ENCODE assay signal across 14 cellular contexts in genomic region chr13:22176968-22177545, GRCh38.
"Had no signal": no experiment of that assay in that cellular context is flagged by ENCODE, and none has a peak within 500 bp of the region (broad histone marks: within the 10 kb centered on the region; RNA-seq: fewer than 3 reads in every experiment).

No MANE protein-coding gene starts in this region.

- H3K36me3 ChIP-seq: tibial artery, vagina had no signal

- H3K9me3 ChIP-seq: mucosa of descending colon, tibial artery, vagina had no signal

- H3K4me3 ChIP-seq: mucosa of descending colon, smooth muscle cell, tibial artery, vagina had no signal

- DNase-seq: activated CD4-positive, alpha-beta memory T cell treated with anti-CD3 and anti-CD28 coated beads, Interleukin-2, amount 10 ng/mL, durations not matched to agents 7 days and 5 days; activated CD4-positive, CD25-positive, alpha-beta regulatory T cell treated with anti-CD3 and anti-CD28 coated beads, Interleukin-2, amount 50 U/mL, for 72 hours; activated gamma-delta T cell; activated naive CD8-positive, alpha-beta T cell treated with anti-CD3 and anti-CD28 coated beads for 36 hours; activated T-cell treated with anti-CD3 and anti-CD28 coated beads, Interleukin-2, amount 50 U/mL, for 48 hours; aorta; mucosa of descending colon; nucleus accumbens; right cardiac atrium; tibial artery had no signal

- H3K27ac ChIP-seq: tibial artery, vagina had no signal

- H3K4me1 ChIP-seq: tibial artery, vagina had no signal

- H3K27me3 ChIP-seq: tibial artery, vagina had no signal

- ATAC-seq: esophagus mucosa; mucosa of descending colon; natural killer cell treated with Interleukin-12 subunit alpha and Interleukin-12 subunit beta and Interleukin-15 and Interleukin-18, amount 100 ng/mL, for 72 hours; right cardiac atrium had no signal
